Comparison of ENCODE assay signal across 11 cellular contexts in genomic region chr16:12557808-12558207, GRCh38.
"Had no signal": no experiment of that assay in that cellular context is flagged by ENCODE, and none has a peak within 500 bp of the region (broad histone marks: within the 10 kb centered on the region; RNA-seq: fewer than 3 reads in every experiment).

No MANE protein-coding gene starts in this region.

- H3K4me3 ChIP-seq: gastroesophageal sphincter, left lung, psoas muscle, spleen had no signal

- H3K9me3 Mint-ChIP-seq: nephron progenitor cell had no signal

- H3K27me3 ChIP-seq: gastroesophageal sphincter, left lung, spleen had no signal

- H3K4me3 Mint-ChIP-seq: activated naive CD4-positive, alpha-beta T cell treated with anti-CD3 and anti-CD28 coated beads, Interleukin-2, amount 10 ng/mL, durations not matched to agents 7 days and 5 days; endodermal cell; nephron progenitor cell had no signal

- H3K27ac Mint-ChIP-seq: activated naive CD4-positive, alpha-beta T cell treated with anti-CD3 and anti-CD28 coated beads, Interleukin-2, amount 10 ng/mL, durations not matched to agents 7 days and 5 days; endodermal cell; nephron progenitor cell had no signal

- H3K27ac ChIP-seq: gastroesophageal sphincter, left lung, psoas muscle, spleen had no signal

- DNase-seq: activated naive CD4-positive, alpha-beta T cell treated with anti-CD3 and anti-CD28 coated beads, Interleukin-2, amount 10 ng/mL, durations not matched to agents 7 days and 5 days; activated T-cell treated with anti-CD3 and anti-CD28 coated beads for 4 hours; endodermal cell; erythroblast; left lung; mesenchymal stem cell; nephron progenitor cell; psoas muscle; spleen; stimulated activated CD4-positive, alpha-beta T cell treated with anti-CD3 and anti-CD28 coated beads, Interleukin-1b, Interleukin-23, amount 100 ng/mL, for 48 hours had no signal

- H3K27me3 Mint-ChIP-seq: activated naive CD4-positive, alpha-beta T cell treated with anti-CD3 and anti-CD28 coated beads, Interleukin-2, amount 10 ng/mL, durations not matched to agents 7 days and 5 days had no signal
